ENCODE assay signal across 16 cellular contexts in the genomic region with DNA sequence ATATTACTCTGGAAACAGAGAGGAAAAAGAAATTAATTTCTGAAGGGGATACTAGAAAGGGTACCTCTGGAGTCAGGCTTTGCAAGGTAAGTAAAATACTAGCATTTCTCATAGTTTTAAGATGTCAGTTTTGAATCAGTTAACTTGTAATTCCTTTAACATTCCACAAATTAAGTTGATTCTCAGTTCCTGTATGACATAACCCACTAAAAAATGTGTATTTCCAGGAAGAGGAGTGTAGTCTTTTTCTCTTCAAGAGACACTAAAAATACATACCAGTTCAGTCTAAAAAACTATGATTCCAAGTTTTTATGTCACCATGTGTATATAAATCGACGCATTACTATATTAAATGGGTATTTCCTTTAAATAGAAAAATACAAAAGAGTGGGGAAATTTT.
A peak's percentile ranks its signal among the peaks of the same experiment; 100 is the strongest.
DNase-seq lines count a peak whose midpoint lies in the region; ATAC-seq, FAIRE-seq and TF ChIP-seq lines count a peak whose summit lies in the region.
"Had no signal": no experiment of that assay in that cellular context is flagged by ENCODE, and none has a peak within 500 bp of the region (broad histone marks: within the 10 kb centered on the region; RNA-seq: fewer than 3 reads in every experiment).

No MANE protein-coding gene starts in this region.

- TF ChIP-seq CTCF in fibroblast of pulmonary artery (IDR thresholded peaks at IDR 0.05; ENCODE audit: low read length, missing control alignments) (no peak), gastrocnemius medialis (IDR thresholded peaks at IDR 0.05 in 4 of 5, conservative IDR thresholded peaks at IDR 0.05 in 1 of 5) (no peak), Calu3 (IDR thresholded peaks at IDR 0.05; ENCODE audit: unreplicated experiment) (no peak)

- H3K9me3 Mint-ChIP-seq in Calu3 (ENCODE audit: low read depth, unreplicated experiment) = no peaks in the 10 kb centered on the region
- H3K9me3 Mint-ChIP-seq in activated T-cell treated with anti-CD3 and anti-CD28 coated beads, Interleukin-2, amount 50 U/mL, for 4 hours = no peaks in the 10 kb centered on the region
- H3K9me3 Mint-ChIP-seq: activated naive CD4-positive, alpha-beta T cell treated with anti-CD3 and anti-CD28 coated beads, Interleukin-2, amount 10 ng/mL, durations not matched to agents 7 days and 5 days; CD8-positive, alpha-beta memory T cell; memory B cell; T-helper 2 cell treated with Interferon-gamma antibody and Interleukin-4, amounts not matched to agents 5 μg/mL and 100 μg/mL, for 36 hours had no signal

- no TSS peak for BruUV-seq in Calu3 (replicated peaks; lab: Mats Ljungman, UMichigan)

- H3K4me1 Mint-ChIP-seq in Calu3 (ENCODE audit: low read depth, unreplicated experiment) = peaks cover 38% of the 10 kb centered on the region
- peaks cover 48% of the 10 kb centered on the region for H3K4me1 Mint-ChIP-seq in activated T-cell treated with anti-CD3 and anti-CD28 coated beads, Interleukin-2, amount 50 U/mL, for 4 hours (ENCODE audit: low read depth)

- peaks cover 38% of the 10 kb centered on the region for H3K36me3 Mint-ChIP-seq in Calu3 (ENCODE audit: insufficient read depth, unreplicated experiment)
- peaks cover 65% of the 10 kb centered on the region for H3K36me3 Mint-ChIP-seq in activated T-cell treated with anti-CD3 and anti-CD28 coated beads, Interleukin-2, amount 50 U/mL, for 4 hours (ENCODE audit: insufficient read depth)

- H3K4me3 ChIP-seq in fibroblast of pulmonary artery (replicated peaks; ENCODE audit: low read depth, low read length) (no peak overlapping the region), gastrocnemius medialis (no peak overlapping the region)

- CTCF ChIA-PET in Calu3 (lab: Charles Lee) = no interaction called here

- FAIRE-seq in RCC 7860 (lab: Jason Lieb, UNC) = peak; percentile 80

- in situ Hi-C loops in gastrocnemius medialis (cut with MboI; ENCODE audit: low sequenced_read_pairs in 4 of 4) = no loop called here

- no peaks in the 10 kb centered on the region for H3K27me3 ChIP-seq in gastrocnemius medialis

- H3K27ac Mint-ChIP-seq in Calu3 (ENCODE audit: unreplicated experiment) = no peak overlapping the region
- H3K27ac Mint-ChIP-seq: activated CD8-positive, alpha-beta T cell treated with anti-CD3 and anti-CD28 coated beads, Interleukin-2, amount 10 ng/mL, durations not matched to agents 7 days and 5 days; activated naive CD4-positive, alpha-beta T cell treated with anti-CD3 and anti-CD28 coated beads, Interleukin-2, amount 10 ng/mL, durations not matched to agents 7 days and 5 days; memory B cell had no signal

- DNase-seq in CD1c-positive myeloid dendritic cell (ENCODE audit: extremely low spot score) = peak; percentile 17
- peak; percentile 30 for DNase-seq in RCC 7860 (ENCODE audit: low spot score)
- DNase-seq in fibroblast of pulmonary artery (ENCODE audit: low read depth) = peak; percentile 60
- DNase-seq in gastrocnemius medialis = no peak
- no peak for DNase-seq in SHP77 treated with DMSO at 0.1 percent for 48 hours (lab: John Stamatoyannopoulos, UW)
- no peak for DNase-seq in glomerular visceral epithelial cell (ENCODE audit: extremely low spot score)
- no peak for DNase-seq in Calu3
- no peak for DNase-seq in activated T-cell treated with anti-CD3 and anti-CD28 coated beads, Interleukin-2, amount 50 U/mL, for 4 hours
- DNase-seq: activated CD8-positive, alpha-beta T cell treated with anti-CD3 and anti-CD28 coated beads, Interleukin-2, amount 10 ng/mL, durations not matched to agents 7 days and 5 days; activated naive CD4-positive, alpha-beta T cell treated with anti-CD3 and anti-CD28 coated beads, Interleukin-2, amount 10 ng/mL, durations not matched to agents 7 days and 5 days; CD8-positive, alpha-beta memory T cell; cortex of kidney; stimulated activated CD4-positive, alpha-beta T cell treated with anti-CD3 and anti-CD28 coated beads, Interleukin-4, amount 100 ng/mL, for 1 hour; stimulated activated naive CD4-positive, alpha-beta T cell had no signal

- intact Hi-C loops in gastrocnemius medialis (cut with DNase I; ENCODE audit: low total_unique reads) = no loop called here
- intact Hi-C loops in Calu3 (cut with micrococcal nuclease; ENCODE audit: unreplicated experiment) = no loop called here

- H3K4me1 ChIP-seq in gastrocnemius medialis = peaks cover 0 to 7% of the 10 kb centered on the region in 2 donors

- TF ChIP-seq POLR2A in gastrocnemius medialis (IDR thresholded peaks at IDR 0.05) = no peak

- H3K27me3 Mint-ChIP-seq in Calu3 (ENCODE audit: unreplicated experiment) = no peaks in the 10 kb centered on the region
- H3K27me3 Mint-ChIP-seq in activated T-cell treated with anti-CD3 and anti-CD28 coated beads, Interleukin-2, amount 50 U/mL, for 4 hours (ENCODE audit: low read depth) = no peaks in the 10 kb centered on the region
- H3K27me3 Mint-ChIP-seq: activated naive CD4-positive, alpha-beta T cell treated with anti-CD3 and anti-CD28 coated beads, Interleukin-2, amount 10 ng/mL, durations not matched to agents 7 days and 5 days; CD8-positive, alpha-beta memory T cell; memory B cell had no signal

- H3K27ac ChIP-seq in gastrocnemius medialis = peak overlapping the region; percentile 24 to 71 (median 50)

- no peaks in the 10 kb centered on the region for H3K36me3 ChIP-seq in gastrocnemius medialis

- no peak overlapping the region for H3K4me3 Mint-ChIP-seq in Calu3 (ENCODE audit: low read depth, unreplicated experiment)
- no peak overlapping the region for H3K4me3 Mint-ChIP-seq in activated T-cell treated with anti-CD3 and anti-CD28 coated beads, Interleukin-2, amount 50 U/mL, for 4 hours
- H3K4me3 Mint-ChIP-seq: activated CD8-positive, alpha-beta T cell treated with anti-CD3 and anti-CD28 coated beads, Interleukin-2, amount 10 ng/mL, durations not matched to agents 7 days and 5 days; activated naive CD4-positive, alpha-beta T cell treated with anti-CD3 and anti-CD28 coated beads, Interleukin-2, amount 10 ng/mL, durations not matched to agents 7 days and 5 days; CD8-positive, alpha-beta memory T cell; memory B cell; T-helper 2 cell treated with Interferon-gamma antibody and Interleukin-4, amounts not matched to agents 5 μg/mL and 100 μg/mL, for 36 hours had no signal

- ATAC-seq in gastrocnemius medialis = no peak
- ATAC-seq in activated T-cell treated with anti-CD3 and anti-CD28 coated beads, Interleukin-2, amount 50 U/mL, for 4 hours = no peak
- ATAC-seq: activated CD8-positive, alpha-beta T cell treated with anti-CD3 and anti-CD28 coated beads, Interleukin-2, amount 10 ng/mL, durations not matched to agents 7 days and 5 days had no signal

- no peaks in the 10 kb centered on the region for H3K9me3 ChIP-seq in gastrocnemius medialis

Comparison
In these comparisons a context has a peak if more than half of its experiments do, and no peak if none do; other contexts are left out.
1. DNase-seq: peak in CD1c-positive myeloid dendritic cell (single experiment), RCC 7860 (single experiment) and fibroblast of pulmonary artery (single experiment); none in gastrocnemius medialis (0 of 2), SHP77 treated with DMSO at 0.1 percent for 48 hours (single experiment), glomerular visceral epithelial cell (single experiment), Calu3 (single experiment) and activated T-cell treated with anti-CD3 and anti-CD28 coated beads, Interleukin-2, amount 50 U/mL, for 4 hours (single experiment).